In the genomic region with DNA sequence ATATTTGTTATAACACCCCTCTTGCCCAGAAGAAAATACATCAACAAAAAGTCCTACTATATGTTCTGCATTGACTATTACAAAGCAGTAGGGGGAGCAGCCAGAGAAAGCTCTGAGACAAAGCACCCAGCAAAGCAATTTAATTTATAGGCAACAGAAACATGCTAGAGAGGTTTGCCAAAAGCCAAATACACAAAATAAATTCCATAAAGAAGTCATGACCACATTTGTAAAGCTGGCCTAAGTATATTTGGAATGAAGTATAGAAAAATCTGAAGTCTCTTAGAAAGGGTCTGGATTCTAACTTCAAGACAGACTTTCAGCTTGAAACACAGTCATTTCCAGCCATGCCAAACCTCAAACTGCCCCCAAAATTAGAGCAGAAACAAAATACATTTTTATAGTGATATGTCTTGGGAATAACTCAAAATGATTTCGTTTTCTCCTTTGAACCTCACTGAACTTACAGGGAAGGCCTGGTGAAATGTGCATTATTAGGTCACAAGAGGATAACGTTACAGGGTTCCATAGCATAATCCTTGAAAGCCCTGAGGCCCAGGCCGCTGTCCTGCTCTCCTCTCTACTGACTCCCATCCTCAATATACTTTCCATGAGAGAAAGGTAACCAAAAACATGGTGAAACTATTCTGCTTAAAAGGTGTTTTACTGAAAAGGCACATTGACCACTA, we compare ENCODE assay signal across 8 cellular contexts.
A peak's percentile ranks its signal among the peaks of the same experiment; 100 is the strongest.
DNase-seq lines count a peak whose midpoint lies in the region; ATAC-seq and TF ChIP-seq lines count a peak whose summit lies in the region.

No MANE protein-coding gene starts in this region.

- H3K9me3 Mint-ChIP-seq in activated naive CD4-positive, alpha-beta T cell treated with anti-CD3 and anti-CD28 coated beads, Interleukin-2, amount 50 U/mL, for 24 hours: no peaks in the 10 kb centered on the region
- peaks cover 0 to 6% of the 10 kb centered on the region in 2 donors for H3K9me3 Mint-ChIP-seq in activated naive CD4-positive, alpha-beta T cell treated with anti-CD3 and anti-CD28 coated beads, Interleukin-2, amount 50 U/mL, for 72 hours
- peaks cover 0 to 7% (median 0%) of the 10 kb centered on the region in 7 donors for H3K9me3 Mint-ChIP-seq in naive B cell

- H3K36me3 ChIP-seq in Peyer's patch: no peaks in the 10 kb centered on the region

- H3K36me3 Mint-ChIP-seq in activated naive CD4-positive, alpha-beta T cell treated with anti-CD3 and anti-CD28 coated beads, Interleukin-2, amount 50 U/mL, for 24 hours: peaks cover 18% of the 10 kb centered on the region
- peaks cover 35 to 65% of the 10 kb centered on the region in 2 donors for H3K36me3 Mint-ChIP-seq in activated naive CD4-positive, alpha-beta T cell treated with anti-CD3 and anti-CD28 coated beads, Interleukin-2, amount 50 U/mL, for 72 hours
- no peaks in the 10 kb centered on the region for H3K36me3 Mint-ChIP-seq in naive B cell

- H3K4me3 ChIP-seq in Peyer's patch: no peak overlapping the region

- no peak for DNase-seq in activated naive CD4-positive, alpha-beta T cell treated with anti-CD3 and anti-CD28 coated beads, Interleukin-2, amount 50 U/mL, for 72 hours (ENCODE audit: low spot score in 2 of 2)
- DNase-seq in HCEC 1CT (peak; percentile 67), Peyer's patch (no peak), cerebellar cortex (ENCODE audit: low spot score) (peak; percentile 37), naive B cell (peak; percentile 6), NCI-H1048 (lab: John Stamatoyannopoulos, UW) (no peak), NCI-H774 (lab: John Stamatoyannopoulos, UW) (no peak)

- H3K9me3 ChIP-seq in Peyer's patch: no peaks in the 10 kb centered on the region

- H3K27ac Mint-ChIP-seq in activated naive CD4-positive, alpha-beta T cell treated with anti-CD3 and anti-CD28 coated beads, Interleukin-2, amount 50 U/mL, for 24 hours: peak overlapping the region; percentile 35
- H3K27ac Mint-ChIP-seq in activated naive CD4-positive, alpha-beta T cell treated with anti-CD3 and anti-CD28 coated beads, Interleukin-2, amount 50 U/mL, for 72 hours: no peak overlapping the region
- H3K27ac Mint-ChIP-seq in naive B cell: no peak overlapping the region

- H3K27me3 ChIP-seq in Peyer's patch: no peaks in the 10 kb centered on the region

- peak overlapping the region; percentile 91 for H3K4me3 Mint-ChIP-seq in activated naive CD4-positive, alpha-beta T cell treated with anti-CD3 and anti-CD28 coated beads, Interleukin-2, amount 50 U/mL, for 24 hours
- H3K4me3 Mint-ChIP-seq in naive B cell: no peak overlapping the region

- peaks cover 71% of the 10 kb centered on the region for H3K4me1 Mint-ChIP-seq in activated naive CD4-positive, alpha-beta T cell treated with anti-CD3 and anti-CD28 coated beads, Interleukin-2, amount 50 U/mL, for 24 hours
- H3K4me1 Mint-ChIP-seq in naive B cell: peaks cover 12 to 19% (median 14%) of the 10 kb centered on the region in 3 donors

- peak in 4 of 6 experiments; percentile 41 to 69 (median 60) for TF ChIP-seq CTCF in Peyer's patch (IDR thresholded peaks at IDR 0.05)

- no peaks in the 10 kb centered on the region for H3K27me3 Mint-ChIP-seq in activated naive CD4-positive, alpha-beta T cell treated with anti-CD3 and anti-CD28 coated beads, Interleukin-2, amount 50 U/mL, for 24 hours
- H3K27me3 Mint-ChIP-seq in naive B cell: peaks cover 0 to 21% (median 12%) of the 10 kb centered on the region in 3 donors

- peaks cover 0 to under 1% (median 0%) of the 10 kb centered on the region in 4 donors for H3K4me1 ChIP-seq in Peyer's patch

- TF ChIP-seq POLR2A in Peyer's patch (IDR thresholded peaks at IDR 0.05): no peak

- ATAC-seq in activated naive CD4-positive, alpha-beta T cell treated with anti-CD3 and anti-CD28 coated beads, Interleukin-2, amount 50 U/mL, for 72 hours: no peak
- no peak for ATAC-seq in naive B cell (ENCODE audit: low read depth in 2 of 2)

- H3K27ac ChIP-seq in Peyer's patch: peak overlapping the region in 1 of 4 donors; percentile 2

Comparison
In these comparisons a context has a peak if more than half of its experiments do, and no peak if none do; other contexts are left out.
1. DNase-seq: peak in HCEC 1CT (single experiment), cerebellar cortex (single experiment) and naive B cell (single experiment); none in activated naive CD4-positive, alpha-beta T cell treated with anti-CD3 and anti-CD28 coated beads, Interleukin-2, amount 50 U/mL, for 72 hours (0 of 2), Peyer's patch (0 of 3), NCI-H1048 (single experiment) and NCI-H774 (single experiment).